ENCODE assay signal across 12 cellular contexts in the genomic region with DNA sequence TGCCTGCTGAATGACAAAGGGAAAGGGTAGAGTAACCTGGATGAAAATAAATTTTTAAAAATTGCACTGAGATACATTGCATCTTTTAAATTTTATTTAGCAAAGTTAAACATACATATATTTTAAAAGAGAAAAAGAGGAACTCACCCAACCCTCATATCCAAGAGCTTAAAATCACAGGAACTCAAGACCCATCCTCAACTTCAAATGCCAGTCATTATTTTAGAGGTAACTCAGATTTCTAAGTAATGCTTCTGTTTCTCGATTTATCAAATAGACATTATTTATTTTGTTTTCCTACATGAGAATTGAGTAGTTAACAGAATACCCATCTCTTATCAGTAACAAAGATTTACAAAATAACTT. TPM values are rescaled to one million over a fixed set of nuclear protein-coding genes. Genes with fewer than 3 reads are reported as not detected.
DNase-seq lines count a peak whose midpoint lies in the region; ATAC-seq and TF ChIP-seq lines count a peak whose summit lies in the region.
"Had no signal": no experiment of that assay in that cellular context is flagged by ENCODE, and none has a peak within 500 bp of the region (broad histone marks: within the 10 kb centered on the region; RNA-seq: fewer than 3 reads in every experiment).

No MANE protein-coding gene starts in this region.

- H3K36me3 ChIP-seq in heart right ventricle (peaks cover 0 to 13% (median 0%) of the 10 kb centered on the region in 9 donors), upper lobe of right lung (no peaks in the 10 kb centered on the region)
- H3K36me3 ChIP-seq: thyroid gland had no signal

- peaks cover 17% of the 10 kb centered on the region for H3K36me3 Mint-ChIP-seq in activated CD4-positive, alpha-beta memory T cell treated with anti-CD3 and anti-CD28 coated beads for 36 hours
- no peaks in the 10 kb centered on the region for H3K36me3 Mint-ChIP-seq in memory B cell

- no peak overlapping the region for H3K4me3 Mint-ChIP-seq in activated CD4-positive, alpha-beta memory T cell treated with anti-CD3 and anti-CD28 coated beads for 36 hours
- no peak overlapping the region for H3K4me3 Mint-ChIP-seq in memory B cell

- no peaks in the 10 kb centered on the region for H3K27me3 ChIP-seq in heart right ventricle
- no peaks in the 10 kb centered on the region for H3K27me3 ChIP-seq in upper lobe of right lung
- H3K27me3 ChIP-seq: BE2C, thyroid gland had no signal

- no peaks in the 10 kb centered on the region for H3K27me3 Mint-ChIP-seq in activated CD4-positive, alpha-beta memory T cell treated with anti-CD3 and anti-CD28 coated beads for 36 hours
- no peaks in the 10 kb centered on the region for H3K27me3 Mint-ChIP-seq in memory B cell

- peaks cover 70% of the 10 kb centered on the region for H3K4me1 Mint-ChIP-seq in activated CD4-positive, alpha-beta memory T cell treated with anti-CD3 and anti-CD28 coated beads for 36 hours (ENCODE audit: low read depth)
- H3K4me1 Mint-ChIP-seq in memory B cell = peaks cover 36% of the 10 kb centered on the region

- DNase-seq in heart right ventricle = no peak
- no peak for DNase-seq in left cardiac atrium
- no peak for DNase-seq in activated CD4-positive, alpha-beta memory T cell treated with anti-CD3 and anti-CD28 coated beads for 36 hours
- no peak for DNase-seq in memory B cell (ENCODE audit: low spot score in 2 of 2)
- DNase-seq in upper lobe of right lung = no peak
- DNase-seq in NCI-H1694 treated with DMSO at 0.1 percent for 48 hours (lab: John Stamatoyannopoulos, UW) = no peak
- DNase-seq in RKO (ENCODE audit: low spot score) = no peak
- DNase-seq in HK-2 (ENCODE audit: unreplicated experiment) = no peak
- DNase-seq: activated gamma-delta T cell; BE2C; stimulated activated CD4-positive, alpha-beta T cell treated with anti-CD3 and anti-CD28 coated beads, Interleukin-4, amount 100 ng/mL, for 4 hours; thyroid gland had no signal

- 66 to 74% methylated on average over 1 of the region's 1 CpG for WGBS in heart right ventricle, 2 donors

- H3K4me1 ChIP-seq in heart right ventricle (peaks cover 15 to 94% (median 67%) of the 10 kb centered on the region in 9 donors), upper lobe of right lung (peaks cover 86% of the 10 kb centered on the region)

- TF ChIP-seq CTCF in heart right ventricle (IDR thresholded peaks at IDR 0.05) (no peak), upper lobe of right lung (IDR thresholded peaks at IDR 0.05) (no peak)

- no peak overlapping the region for H3K4me3 ChIP-seq in heart right ventricle
- H3K4me3 ChIP-seq in upper lobe of right lung = no peak overlapping the region
- H3K4me3 ChIP-seq: thyroid gland had no signal

- CTCF ChIA-PET in activated CD4-positive, alpha-beta memory T cell treated with anti-CD3 and anti-CD28 coated beads for 36 hours (lab: Charles Lee) = interaction anchor here (0.7 to 8.0 kb wide), 40 partner anchors 9 to 552 kb away, joined by 3 to 80 read pairs (median 5); partner anchors contain the start of gene KMT2E

- peak overlapping the region in 8 of 10 donors; percentile 95 to 99 (median 99) for H3K27ac ChIP-seq in heart right ventricle
- H3K27ac ChIP-seq in upper lobe of right lung = peak overlapping the region; percentile 99

- peak overlapping the region; percentile 7 for H3K27ac Mint-ChIP-seq in activated CD4-positive, alpha-beta memory T cell treated with anti-CD3 and anti-CD28 coated beads for 36 hours
- peak overlapping the region; percentile 90 for H3K27ac Mint-ChIP-seq in memory B cell

- POLR2A ChIA-PET in activated CD4-positive, alpha-beta memory T cell treated with anti-CD3 and anti-CD28 coated beads for 36 hours (lab: Charles Lee) = interaction anchor here (0.6 to 5.8 kb wide), 9 partner anchors 8 to 41 kb away, joined by 3 to 202 read pairs (median 4); partner anchors contain the start of gene KMT2E

- intact Hi-C loops in heart right ventricle (cut with DNase I) (loop anchor here in 7 of 10 donors (2.0 to 10.0 kb wide), 11 partner anchors 33 to 356 kb away; partner anchors contain the start of gene KMT2E (in 1 of the 7)), left cardiac atrium (cut with DNase I) (loop anchor here in 1 of 2 donors (5.0 to 10.0 kb wide), 2 partner anchors 34 to 63 kb away; no protein-coding TSS in a partner anchor), upper lobe of right lung (cut with DNase I) (no loop called here)
- intact Hi-C loops in activated CD4-positive, alpha-beta memory T cell treated with anti-CD3 and anti-CD28 coated beads for 36 hours (cut with micrococcal nuclease) = loop anchor here (1.0 to 5.0 kb wide), 7 partner anchors 24 to 607 kb away; no protein-coding TSS in a partner anchor

- H3K9me3 ChIP-seq in heart right ventricle (no peaks in the 10 kb centered on the region), upper lobe of right lung (no peaks in the 10 kb centered on the region)
- H3K9me3 ChIP-seq: BE2C, thyroid gland had no signal

- H3K9me3 Mint-ChIP-seq in activated CD4-positive, alpha-beta memory T cell treated with anti-CD3 and anti-CD28 coated beads for 36 hours = no peaks in the 10 kb centered on the region
- H3K9me3 Mint-ChIP-seq in memory B cell = no peaks in the 10 kb centered on the region

- ATAC-seq in heart right ventricle (no peak), left cardiac atrium (no peak), memory B cell (ENCODE audit: low read depth) (no peak), upper lobe of right lung (no peak)

RNA-seq across cellular contexts. Expression of gene KMT2E, which starts 32.4 kb away (rescaled TPM):
- 10 to 100 TPM; 41.1 to 53.3 (median 47.5) TPM for total RNA-seq in heart right ventricle
- polyA plus RNA-seq in heart right ventricle = 10 to 100 TPM in 1 of 2 donors, 1 to 10 TPM in 1; 9.4 to 25.2 TPM
- 10 to 100 TPM; 45.3 to 59.0 TPM for total RNA-seq in left cardiac atrium
- 10 to 100 TPM; 92.1 to 98.6 TPM for total RNA-seq in activated CD4-positive, alpha-beta memory T cell treated with anti-CD3 and anti-CD28 coated beads for 36 hours
- 97.0 TPM for total RNA-seq in upper lobe of right lung
